ENCODE assay signal across 12 cellular contexts in genomic region chr20:3765171-3765887, GRCh38. TPM values are rescaled to one million over a fixed set of nuclear protein-coding genes. Genes with fewer than 3 reads are reported as not detected.
DNase-seq lines count a peak whose midpoint lies in the region; ATAC-seq and TF ChIP-seq lines count a peak whose summit lies in the region.
"Had no signal": no experiment of that assay in that cellular context is flagged by ENCODE, and none has a peak within 500 bp of the region (broad histone marks: within the 10 kb centered on the region; RNA-seq: fewer than 3 reads in every experiment).

No MANE protein-coding gene starts in this region.

- CTCF ChIA-PET in WTC11 (lab: Charles Lee), result interaction anchor here (1.2 to 8.1 kb wide), 2 partner anchors 14 to 16 kb away, joined by 3 to 195 read pairs; partner anchors contain the start of gene SPEF1

- H3K27ac Mint-ChIP-seq in stimulated activated naive CD8-positive, alpha-beta T cell treated with anti-CD3 and anti-CD28 coated beads, Interleukin-15, Interleukin-2, amounts not matched to agents 100 ng/mL and 50 ng/mL, for 24 hours, result no peak overlapping the region
- H3K27ac Mint-ChIP-seq in WTC11, result no peak overlapping the region
- H3K27ac Mint-ChIP-seq: activated T-cell treated with anti-CD3 and anti-CD28 coated beads, Interleukin-2, amount 50 U/mL, for 72 hours had no signal

- H3K9me3 Mint-ChIP-seq in stimulated activated naive CD8-positive, alpha-beta T cell treated with anti-CD3 and anti-CD28 coated beads, Interleukin-15, Interleukin-2, amounts not matched to agents 100 ng/mL and 50 ng/mL, for 24 hours, result no peaks in the 10 kb centered on the region
- H3K9me3 Mint-ChIP-seq in WTC11, result no peaks in the 10 kb centered on the region
- H3K9me3 Mint-ChIP-seq: activated T-cell treated with anti-CD3 and anti-CD28 coated beads, Interleukin-2, amount 50 U/mL, for 72 hours; CD8-positive, alpha-beta T cell had no signal

- peaks cover 5% of the 10 kb centered on the region for H3K36me3 ChIP-seq in lower lobe of right lung

- peaks cover 49% of the 10 kb centered on the region for H3K4me1 ChIP-seq in lower lobe of right lung

- H3K4me3 ChIP-seq in lower lobe of right lung, result no peak overlapping the region

- TF ChIP-seq CTCF in WTC11 (IDR thresholded peaks at IDR 0.05) (no peak), lower lobe of right lung (IDR thresholded peaks at IDR 0.05) (no peak)

- peak overlapping the region; percentile 90 for H3K4me3 Mint-ChIP-seq in stimulated activated naive CD8-positive, alpha-beta T cell treated with anti-CD3 and anti-CD28 coated beads, Interleukin-15, Interleukin-2, amounts not matched to agents 100 ng/mL and 50 ng/mL, for 24 hours
- H3K4me3 Mint-ChIP-seq in WTC11, result peak overlapping the region; percentile 94

- peaks cover 31% of the 10 kb centered on the region for H3K4me1 Mint-ChIP-seq in stimulated activated naive CD8-positive, alpha-beta T cell treated with anti-CD3 and anti-CD28 coated beads, Interleukin-15, Interleukin-2, amounts not matched to agents 100 ng/mL and 50 ng/mL, for 24 hours (ENCODE audit: low read depth)
- H3K4me1 Mint-ChIP-seq in WTC11, result peaks cover 22% of the 10 kb centered on the region

- no peaks in the 10 kb centered on the region for H3K27me3 Mint-ChIP-seq in stimulated activated naive CD8-positive, alpha-beta T cell treated with anti-CD3 and anti-CD28 coated beads, Interleukin-15, Interleukin-2, amounts not matched to agents 100 ng/mL and 50 ng/mL, for 24 hours
- H3K27me3 Mint-ChIP-seq in WTC11 (ENCODE audit: low read depth), result no peaks in the 10 kb centered on the region; the same call in 1 of the 2 replicates

- peaks cover 6% of the 10 kb centered on the region for H3K36me3 Mint-ChIP-seq in stimulated activated naive CD8-positive, alpha-beta T cell treated with anti-CD3 and anti-CD28 coated beads, Interleukin-15, Interleukin-2, amounts not matched to agents 100 ng/mL and 50 ng/mL, for 24 hours (ENCODE audit: low read depth)
- H3K36me3 Mint-ChIP-seq in WTC11, result peaks cover 3% of the 10 kb centered on the region

- POLR2A ChIA-PET in WTC11 (lab: Charles Lee), result no interaction called here

- H3K9me3 ChIP-seq in lower lobe of right lung, result no peaks in the 10 kb centered on the region

- H3K27me3 ChIP-seq in lower lobe of right lung (ENCODE audit: low read depth), result no peaks in the 10 kb centered on the region

- no peak for ATAC-seq in stimulated activated naive CD8-positive, alpha-beta T cell treated with anti-CD3 and anti-CD28 coated beads, Interleukin-15, Interleukin-2, amounts not matched to agents 100 U/mL and 50 U/mL, for 24 hours
- ATAC-seq in WTC11 (no peak), lower lobe of right lung (no peak)
- ATAC-seq: activated T-cell treated with anti-CD3 and anti-CD28 coated beads, Interleukin-2, amount 50 U/mL, for 72 hours; CD8-positive, alpha-beta T cell had no signal

- intact Hi-C loops in lower lobe of right lung (cut with DNase I), result no loop called here

- DNase-seq in stimulated activated naive CD8-positive, alpha-beta T cell treated with anti-CD3 and anti-CD28 coated beads, Interleukin-15, Interleukin-2, amounts not matched to agents 100 U/mL and 50 U/mL, for 24 hours, result no peak
- no peak for DNase-seq in WTC11 (ENCODE audit: low spot score)
- DNase-seq in lower lobe of right lung, result peak; percentile 48
- no peak for DNase-seq in retina
- no peak for DNase-seq in HPDE6-E6E7 (ENCODE audit: extremely low spot score)
- DNase-seq in NCI-H1092 treated with DMSO at 0.1 percent for 48 hours (lab: John Stamatoyannopoulos, UW), result no peak
- no peak for DNase-seq in glomerular visceral epithelial cell (ENCODE audit: extremely low spot score)
- DNase-seq: activated T-cell treated with anti-CD3 and anti-CD28 coated beads, Interleukin-2, amount 50 U/mL, for 72 hours; CD8-positive, alpha-beta T cell; NCI-H2029 treated with DMSO at 0.1 percent for 48 hours had no signal

- H3K27ac ChIP-seq in lower lobe of right lung, result no peak overlapping the region

TF ChIP-seq in WTC11, 78 proteins besides CTCF, POLR2A, EP300 and RAD21:
- TF ChIP-seq ZNF317 (CRISPR knock-in tag; IDR thresholded peaks at IDR 0.05; ENCODE audit: borderline replicate concordance, low read depth) (no peak), E2F1 (CRISPR knock-in tag; IDR thresholded peaks at IDR 0.05) (no peak)

RNA-seq across cellular contexts. Expression of gene ADISSP, which starts 2.2 kb away (rescaled TPM):
- total RNA-seq in WTC11 (2021) (109 to 129 TPM (median 113 TPM) in 3 replicates), lower lobe of right lung (33.2 TPM)

RNA-seq across cellular contexts. Expression of gene SPEF1, which starts 15.9 kb away (rescaled TPM):
- total RNA-seq in WTC11 (2021) (0.41 to 0.72 TPM (median 0.64 TPM) in 3 replicates), lower lobe of right lung (3.9 TPM)
- total RNA-seq: RPMI7951 had no signal

RNA-seq across cellular contexts. Expression of gene CENPB, which starts 21.2 kb away (rescaled TPM):
- 55.3 to 58.7 TPM (median 57.6 TPM) in 3 replicates for total RNA-seq in WTC11 (2021)
- 76.2 TPM for total RNA-seq in lower lobe of right lung

RNA-seq across cellular contexts. Expression of gene CDC25B, which starts 30.8 kb away (rescaled TPM):
- 35.2 to 37.5 TPM (median 37.4 TPM) in 3 replicates for total RNA-seq in WTC11 (2021)
- 97.7 TPM for total RNA-seq in lower lobe of right lung

RNA-seq across cellular contexts. Expression of gene HSPA12B, which starts 32.8 kb away (rescaled TPM):
- 6.3 to 8.5 TPM (median 8.2 TPM) in 3 replicates for total RNA-seq in WTC11 (2021)
- 36.9 TPM for total RNA-seq in lower lobe of right lung
- total RNA-seq: activated T-cell treated with anti-CD3 and anti-CD28 coated beads, Interleukin-2, amount 50 U/mL, for 72 hours; CD8-positive, alpha-beta T cell; RPMI7951 had no signal
